In genomic region chr15:79969175-79969574, GRCh38 we compare ENCODE assay signal across 15 cellular contexts. TPM values are rescaled to one million over a fixed set of nuclear protein-coding genes. Genes with fewer than 3 reads are reported as not detected.
DNase-seq lines count a peak whose midpoint lies in the region; ATAC-seq, FAIRE-seq and TF ChIP-seq lines count a peak whose summit lies in the region.
"Had no signal": no experiment of that assay in that cellular context is flagged by ENCODE, and none has a peak within 500 bp of the region (broad histone marks: within the 10 kb centered on the region; RNA-seq: fewer than 3 reads in every experiment).

No MANE protein-coding gene starts in this region.

- H3K4ac ChIP-seq in mesenchymal stem cell (ENCODE audit: low read depth in 1 of 2, low read length in 2 of 2): no peak overlapping the region

- H4K8ac ChIP-seq in mesenchymal stem cell (ENCODE audit: low read length): no peak overlapping the region

- H3K23ac ChIP-seq in mesenchymal stem cell (ENCODE audit: low read length in 2 of 2): no peak overlapping the region

- peaks cover 78% of the 10 kb centered on the region for H3K4me1 Mint-ChIP-seq in CD4-positive, alpha-beta T cell (ENCODE audit: low read depth)
- H3K4me1 Mint-ChIP-seq in activated T-helper 1 cell treated with anti-CD3 and anti-CD28 coated beads, Interleukin-12 subunit alpha, Interleukin-12 subunit beta, Interleukin-2, Interleukin-4 antibody, amounts not matched to agents 30 ng/mL and 10 ng/mL and 1 ng/mL, durations not matched to agents 14 hours and 24 hours and 36 hours (ENCODE audit: low read depth): peaks cover 70% of the 10 kb centered on the region

- H2BK5ac ChIP-seq in mesenchymal stem cell (ENCODE audit: low read depth, low read length, poor library complexity, severe bottlenecking): no peak overlapping the region

- H3K27me3 Mint-ChIP-seq in CD4-positive, alpha-beta T cell: no peaks in the 10 kb centered on the region
- H3K27me3 Mint-ChIP-seq in activated T-helper 1 cell treated with anti-CD3 and anti-CD28 coated beads, Interleukin-12 subunit alpha, Interleukin-12 subunit beta, Interleukin-2, Interleukin-4 antibody, amounts not matched to agents 30 ng/mL and 10 ng/mL and 1 ng/mL, durations not matched to agents 14 hours and 24 hours and 36 hours (ENCODE audit: insufficient read depth): no peaks in the 10 kb centered on the region

- H3K36me3 Mint-ChIP-seq in CD4-positive, alpha-beta T cell (ENCODE audit: low read depth): peaks cover 3% of the 10 kb centered on the region
- peaks cover 35% of the 10 kb centered on the region for H3K36me3 Mint-ChIP-seq in activated T-helper 1 cell treated with anti-CD3 and anti-CD28 coated beads, Interleukin-12 subunit alpha, Interleukin-12 subunit beta, Interleukin-2, Interleukin-4 antibody, amounts not matched to agents 30 ng/mL and 10 ng/mL and 1 ng/mL, durations not matched to agents 14 hours and 24 hours and 36 hours (ENCODE audit: low read depth)
- H3K36me3 Mint-ChIP-seq: type B pancreatic cell had no signal

- H3K79me1 ChIP-seq in mesenchymal stem cell (replicated peaks; ENCODE audit: low read length, poor library complexity, severe bottlenecking): no peaks in the 10 kb centered on the region

- H3K9ac ChIP-seq in mesenchymal stem cell (ENCODE audit: low read length): peak overlapping the region; percentile 69

- POLR2A ChIA-PET in CD4-positive, alpha-beta T cell (lab: Charles Lee): interaction anchor here (1.9 to 6.8 kb wide), 3 partner anchors 46 to 91 kb away, joined by 8 to 135 read pairs (median 19); partner anchors contain the start of gene MTHFS

- no peak overlapping the region for H3K18ac ChIP-seq in mesenchymal stem cell (ENCODE audit: low read depth in 1 of 2, low read length in 2 of 2)

- no peaks in the 10 kb centered on the region for H3K9me3 Mint-ChIP-seq in CD4-positive, alpha-beta T cell
- H3K9me3 Mint-ChIP-seq in activated T-helper 1 cell treated with anti-CD3 and anti-CD28 coated beads, Interleukin-12 subunit alpha, Interleukin-12 subunit beta, Interleukin-2, Interleukin-4 antibody, amounts not matched to agents 30 ng/mL and 10 ng/mL and 1 ng/mL, durations not matched to agents 14 hours and 24 hours and 36 hours: peaks cover 10% of the 10 kb centered on the region
- H3K9me3 Mint-ChIP-seq: type B pancreatic cell had no signal

- H3K36me3 ChIP-seq in mesenchymal stem cell (ENCODE audit: control insufficient read depth in 1 of 2, insufficient read depth in 2 of 2, low read depth in 1 of 2, low read length in 2 of 2): no peaks in the 10 kb centered on the region
- H3K36me3 ChIP-seq: adrenal gland had no signal

- H3K27ac Mint-ChIP-seq in CD4-positive, alpha-beta T cell: peak overlapping the region; percentile 86
- peak overlapping the region; percentile 98 for H3K27ac Mint-ChIP-seq in activated T-helper 1 cell treated with anti-CD3 and anti-CD28 coated beads, Interleukin-12 subunit alpha, Interleukin-12 subunit beta, Interleukin-2, Interleukin-4 antibody, amounts not matched to agents 30 ng/mL and 10 ng/mL and 1 ng/mL, durations not matched to agents 14 hours and 24 hours and 36 hours
- H3K27ac Mint-ChIP-seq: type B pancreatic cell had no signal

- H3K14ac ChIP-seq in mesenchymal stem cell (ENCODE audit: low read length in 2 of 2): no peak overlapping the region

- TF ChIP-seq CTCF in CD4-positive, alpha-beta T cell (IDR thresholded peaks at IDR 0.05): no peak
- TF ChIP-seq CTCF in dorsolateral prefrontal cortex (IDR thresholded peaks at IDR 0.05 in 54 of 56, conservative IDR thresholded peaks at IDR 0.05 in 2 of 56; ENCODE audit: low read depth in 1 of 56, partially characterized antibody in 56 of 56): no peak

- no peaks in the 10 kb centered on the region for H3K4me1 ChIP-seq in mesenchymal stem cell (ENCODE audit: control insufficient read depth, insufficient read depth, low read depth, low read length)

- CTCF ChIA-PET in CD4-positive, alpha-beta T cell (lab: Charles Lee): no interaction called here

- peak overlapping the region in 1 of 2 experiments; percentile 77 for H3K4me3 ChIP-seq in mesenchymal stem cell (ENCODE audit: insufficient read depth in 1 of 2, low read depth in 1 of 2, low read length in 2 of 2)
- peak overlapping the region in 9 of 59 donors; percentile 2 to 50 (median 25) for H3K4me3 ChIP-seq in dorsolateral prefrontal cortex
- H3K4me3 ChIP-seq: adrenal gland had no signal

- no peak for ATAC-seq in CD4-positive, alpha-beta T cell (ENCODE audit: poor library complexity)
- ATAC-seq in GM21447 (IDR thresholded peaks at IDR 0.05; ENCODE audit: unreplicated experiment): no peak

- peak overlapping the region; percentile 35 for H3K27ac ChIP-seq in CD4-positive, alpha-beta T cell (ENCODE audit: low read depth, low read length)
- no peak overlapping the region for H3K27ac ChIP-seq in mesenchymal stem cell (ENCODE audit: low read length, poor library complexity, severe bottlenecking)
- H3K27ac ChIP-seq in dorsolateral prefrontal cortex: no peak overlapping the region
- H3K27ac ChIP-seq: adrenal gland had no signal

- no peak for DNase-seq in CD4-positive, alpha-beta T cell
- no peak for DNase-seq in GM18507 (ENCODE audit: extremely low spot score, insufficient read length, low read depth)
- DNase-seq in activated T-helper 1 cell treated with anti-CD3 and anti-CD28 coated beads, Interleukin-12 subunit alpha, Interleukin-12 subunit beta, Interleukin-2, Interleukin-4 antibody, amounts not matched to agents 30 ng/mL and 10 ng/mL and 1 ng/mL, durations not matched to agents 14 hours and 24 hours and 36 hours (ENCODE audit: low spot score): no peak
- DNase-seq in mesenchymal stem cell: no peak
- DNase-seq in dorsolateral prefrontal cortex: no peak
- DNase-seq in COLO829 (ENCODE audit: low spot score): no peak
- no peak for DNase-seq in activated gamma-delta T cell (lab: John Stamatoyannopoulos, UW)
- DNase-seq: adrenal gland, AML-193, cerebellar nuclear complex, NCI-H524 had no signal

- no peak overlapping the region for H2AFZ ChIP-seq in mesenchymal stem cell (ENCODE audit: low read depth, low read length)

- no peaks in the 10 kb centered on the region for H3K9me3 ChIP-seq in CD4-positive, alpha-beta T cell (ENCODE audit: control insufficient read depth, low read length)
- H3K9me3 ChIP-seq in mesenchymal stem cell (ENCODE audit: control insufficient read depth, low read length): no peaks in the 10 kb centered on the region
- H3K9me3 ChIP-seq: adrenal gland had no signal

- no peak overlapping the region for H2BK15ac ChIP-seq in mesenchymal stem cell (ENCODE audit: low read depth, poor library complexity, severe bottlenecking)

- peak; percentile 60 for FAIRE-seq in GM18507 (lab: Jason Lieb, UNC)
- FAIRE-seq: H54 had no signal

- intact Hi-C loops in CD4-positive, alpha-beta T cell (cut with DNase I, micrococcal nuclease): loop anchor here in 1 of 2 experiments (5.0 kb wide), 1 partner anchor 88 kb away; the partner anchor contains the start of gene ZFAND6
- intact Hi-C loops in activated T-helper 1 cell treated with anti-CD3 and anti-CD28 coated beads, Interleukin-12 subunit alpha, Interleukin-12 subunit beta, Interleukin-2, Interleukin-4 antibody, amounts not matched to agents 30 ng/mL and 10 ng/mL and 1 ng/mL, durations not matched to agents 14 hours and 24 hours and 36 hours (cut with micrococcal nuclease): no loop called here
- intact Hi-C loops in dorsolateral prefrontal cortex (cut with DNase I): no loop called here

- no peaks in the 10 kb centered on the region for H3K27me3 ChIP-seq in CD4-positive, alpha-beta T cell (ENCODE audit: control insufficient read depth, insufficient read depth, low read length)
- H3K27me3 ChIP-seq in mesenchymal stem cell (ENCODE audit: control insufficient read depth in 1 of 2, insufficient read depth in 1 of 2, low read length in 2 of 2): no peaks in the 10 kb centered on the region
- H3K27me3 ChIP-seq in dorsolateral prefrontal cortex: no peaks in the 10 kb centered on the region
- H3K27me3 ChIP-seq: adrenal gland had no signal

- no peak overlapping the region for H3K4me2 ChIP-seq in mesenchymal stem cell (ENCODE audit: low read length, poor library complexity, severe bottlenecking)

- H2AK5ac ChIP-seq in mesenchymal stem cell (ENCODE audit: low read length, severe bottlenecking): no peak overlapping the region

- H2BK12ac ChIP-seq in mesenchymal stem cell (ENCODE audit: low read length in 2 of 2): no peak overlapping the region

- H4K91ac ChIP-seq in mesenchymal stem cell (ENCODE audit: low read length): no peak overlapping the region

- peak overlapping the region; percentile 81 for H3K4me3 Mint-ChIP-seq in CD4-positive, alpha-beta T cell
- peak overlapping the region; percentile 87 for H3K4me3 Mint-ChIP-seq in activated T-helper 1 cell treated with anti-CD3 and anti-CD28 coated beads, Interleukin-12 subunit alpha, Interleukin-12 subunit beta, Interleukin-2, Interleukin-4 antibody, amounts not matched to agents 30 ng/mL and 10 ng/mL and 1 ng/mL, durations not matched to agents 14 hours and 24 hours and 36 hours
- H3K4me3 Mint-ChIP-seq: type B pancreatic cell had no signal

- H2BK120ac ChIP-seq in mesenchymal stem cell (ENCODE audit: low read depth, low read length): no peak overlapping the region

- 56% methylated on average over 2 of the region's 5 CpGs for WGBS in mesenchymal stem cell

RNA-seq across cellular contexts. Expression of gene BCL2A1, which starts 1.8 kb away (rescaled TPM):
- 10 to 100 TPM; 18.7 to 20.0 TPM for total RNA-seq in CD4-positive, alpha-beta T cell
- total RNA-seq in activated T-helper 1 cell treated with anti-CD3 and anti-CD28 coated beads, Interleukin-12 subunit alpha, Interleukin-12 subunit beta, Interleukin-2, Interleukin-4 antibody, amounts not matched to agents 30 ng/mL and 10 ng/mL and 1 ng/mL, durations not matched to agents 14 hours and 24 hours and 36 hours: 91.8 and 95.0 TPM in 2 replicates
- not detected for polyA plus RNA-seq in mesenchymal stem cell (2013, experiment 1 of 2)
- polyA plus RNA-seq in mesenchymal stem cell (2013, experiment 2 of 2): not detected
- total RNA-seq in dorsolateral prefrontal cortex: 10 to 100 TPM in 4 of 120 experiments, 1 to 10 TPM in 69, under 1 TPM in 19, not detected in 28; 0.43 to 18.3 (median 1.9) TPM
- total RNA-seq: kidney epithelial cell had no signal
